Comparison of ENCODE assay signal across 19 cellular contexts in the genomic region with DNA sequence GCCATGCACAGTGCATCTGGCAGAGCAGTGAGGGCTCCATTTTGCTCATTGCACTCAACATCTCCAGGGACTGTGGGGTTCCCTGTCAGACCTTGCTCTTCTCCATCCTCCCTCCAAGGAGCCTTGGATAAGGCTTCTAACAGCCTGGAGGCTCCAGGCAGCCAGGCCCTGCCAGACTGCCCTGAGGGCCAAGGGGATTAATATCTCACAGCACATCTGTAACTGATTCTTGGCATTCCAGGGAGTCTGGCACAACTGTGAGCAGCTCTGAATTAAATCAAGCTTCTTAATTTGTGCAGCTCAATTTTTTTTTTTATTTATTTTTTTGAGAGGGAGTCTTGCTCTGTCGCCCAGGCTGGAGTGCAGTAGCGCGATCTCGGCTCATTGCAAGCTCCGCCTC.
"Had no signal": no experiment of that assay in that cellular context is flagged by ENCODE, and none has a peak within 500 bp of the region (broad histone marks: within the 10 kb centered on the region; RNA-seq: fewer than 3 reads in every experiment).

No MANE protein-coding gene starts in this region.

- H3K27me3 ChIP-seq: ascending aorta, colonic mucosa, right atrium auricular region, tibial artery, vagina had no signal

- H3K4me1 ChIP-seq: colonic mucosa, prostate gland had no signal

- ATAC-seq: activated CD4-positive, CD25-positive, alpha-beta regulatory T cell treated with anti-CD3 and anti-CD28 coated beads, Interleukin-2, amount 50 U/mL, for 24 hours; activated CD8-positive, alpha-beta T cell treated with anti-CD3 and anti-CD28 coated beads, Interleukin-2, amount 10 ng/mL, durations not matched to agents 7 days and 5 days; stimulated activated naive CD8-positive, alpha-beta T cell treated with anti-CD3 and anti-CD28 coated beads, Interleukin-15, Interleukin-2, amounts not matched to agents 100 U/mL and 50 U/mL, for 24 hours had no signal

- H3K9me3 ChIP-seq: ascending aorta, colonic mucosa, left ventricle myocardium inferior, prostate gland, right atrium auricular region, tibial artery, vagina had no signal

- DNase-seq: activated CD4-positive, alpha-beta T cell treated with anti-CD3 and anti-CD28 coated beads, Interleukin-2, amount 10 ng/mL, durations not matched to agents 7 days and 5 days; activated CD8-positive, alpha-beta T cell treated with anti-CD3 and anti-CD28 coated beads, Interleukin-2, amount 10 ng/mL, durations not matched to agents 7 days and 5 days; activated naive CD4-positive, alpha-beta T cell treated with Interleukin-2 at 50 U/mL for 16 hours; activated naive CD8-positive, alpha-beta T cell treated with anti-CD3 and anti-CD28 coated beads, Interleukin-2, amount 10 ng/mL, durations not matched to agents 7 days and 5 days; activated T-cell treated with anti-CD3 and anti-CD28 coated beads, Interleukin-2, amount 50 U/mL, for 24 hours; colonic mucosa; immature natural killer cell; kidney glomerular epithelial cell; left ventricle myocardium inferior; mammary epithelial cell; stimulated activated CD4-positive, alpha-beta T cell treated with anti-CD3 and anti-CD28 coated beads, Interleukin-2, amount 100 ng/mL, for 24 hours; stimulated activated naive CD8-positive, alpha-beta T cell treated with anti-CD3 and anti-CD28 coated beads, Interleukin-15, Interleukin-2, amounts not matched to agents 100 U/mL and 50 U/mL, for 24 hours; substantia nigra; tibial artery had no signal

- H3K27ac ChIP-seq: ascending aorta, colonic mucosa, left ventricle myocardium inferior, prostate gland, right atrium auricular region, tibial artery, vagina had no signal

- H3K36me3 ChIP-seq: ascending aorta, colonic mucosa, left ventricle myocardium inferior, prostate gland, right atrium auricular region, tibial artery, vagina had no signal

- H3K4me3 ChIP-seq: ascending aorta, colonic mucosa, left ventricle myocardium inferior, prostate gland, right atrium auricular region, tibial artery, vagina had no signal
